ENCODE assay signal across 24 cellular contexts in genomic region chr4:152659806-152660205, GRCh38. TPM values are rescaled to one million over a fixed set of nuclear protein-coding genes. Genes with fewer than 3 reads are reported as not detected.
A peak's percentile ranks its signal among the peaks of the same experiment; 100 is the strongest.
DNase-seq lines count a peak whose midpoint lies in the region; ATAC-seq and TF ChIP-seq lines count a peak whose summit lies in the region.
"Had no signal": no experiment of that assay in that cellular context is flagged by ENCODE, and none has a peak within 500 bp of the region (broad histone marks: within the 10 kb centered on the region; RNA-seq: fewer than 3 reads in every experiment).

No MANE protein-coding gene starts in this region.

- H3K9me2 ChIP-seq in OCI-LY1 (ENCODE audit: low read depth, low read length), result no peaks in the 10 kb centered on the region

- H3K4me3 Mint-ChIP-seq in activated T-helper 2 cell treated with anti-CD3 and anti-CD28 coated beads, Interferon-gamma antibody, Interleukin-2, Interleukin-4, amounts not matched to agents 10 μg/mL and 5 μg/mL and 100 μg/mL, durations not matched to agents 14 hours and 24 hours and 36 hours (ENCODE audit: low read depth), result no peak overlapping the region
- H3K4me3 Mint-ChIP-seq: activated naive CD4-positive, alpha-beta T cell treated with anti-CD3 and anti-CD28 coated beads, Interleukin-2, amount 50 U/mL, for 24 hours had no signal

- H3K27me3 Mint-ChIP-seq in activated T-helper 2 cell treated with anti-CD3 and anti-CD28 coated beads, Interferon-gamma antibody, Interleukin-2, Interleukin-4, amounts not matched to agents 10 μg/mL and 5 μg/mL and 100 μg/mL, durations not matched to agents 14 hours and 24 hours and 36 hours (ENCODE audit: low read depth), result no peaks in the 10 kb centered on the region
- H3K27me3 Mint-ChIP-seq: activated naive CD4-positive, alpha-beta T cell treated with anti-CD3 and anti-CD28 coated beads, Interleukin-2, amount 50 U/mL, for 24 hours; naive thymus-derived CD4-positive, alpha-beta T cell had no signal

- DNase-seq in GM12865 (ENCODE audit: low read depth) (peak; percentile 66), Kasumi-1 (lab: John Stamatoyannopoulos, UW) (no peak), osteoblast (ENCODE audit: insufficient read length, low spot score, missing footprints) (no peak), GM19240 (ENCODE audit: insufficient read length, low spot score) (no peak)
- no peak for DNase-seq in activated T-helper 2 cell treated with anti-CD3 and anti-CD28 coated beads, Interferon-gamma antibody, Interleukin-2, Interleukin-4, amounts not matched to agents 10 μg/mL and 5 μg/mL and 100 μg/mL, durations not matched to agents 14 hours and 24 hours and 36 hours (ENCODE audit: low spot score)
- DNase-seq: activated CD4-positive, alpha-beta T cell treated with anti-CD3 and anti-CD28 coated beads, Interleukin-2, amount 50 U/mL, for 48 hours; activated CD8-positive, alpha-beta memory T cell treated with anti-CD3 and anti-CD28 coated beads, Interleukin-2, amount 50 U/mL, for 48 hours; amygdala; BE2C; H7; left lung; naive thymus-derived CD4-positive, alpha-beta T cell; NCI-H1105 treated with DMSO at 0.1 percent for 48 hours; NCI-H2029; NCI-H345; nucleus accumbens; psoas muscle; SJCRH30; tibial artery had no signal

- H3K4me3 ChIP-seq in GM12865 (ENCODE audit: low read depth, low read length) (no peak overlapping the region), OCI-LY1 (ENCODE audit: low read depth, low read length, poor library complexity, severe bottlenecking) (peak overlapping the region; percentile 39), neutrophil (ENCODE audit: low read depth in 1 of 2, low read length in 1 of 2) (no peak overlapping the region), osteoblast (ENCODE audit: insufficient read depth, low read length) (no peak overlapping the region)
- H3K4me3 ChIP-seq: left lung, psoas muscle, SJCRH30, tibial artery had no signal

- no peak overlapping the region for H3K27ac Mint-ChIP-seq in activated T-helper 2 cell treated with anti-CD3 and anti-CD28 coated beads, Interferon-gamma antibody, Interleukin-2, Interleukin-4, amounts not matched to agents 10 μg/mL and 5 μg/mL and 100 μg/mL, durations not matched to agents 14 hours and 24 hours and 36 hours
- H3K27ac Mint-ChIP-seq: activated naive CD4-positive, alpha-beta T cell treated with anti-CD3 and anti-CD28 coated beads, Interleukin-2, amount 50 U/mL, for 24 hours had no signal

- peaks cover 34% of the 10 kb centered on the region for H3K4me1 Mint-ChIP-seq in activated T-helper 2 cell treated with anti-CD3 and anti-CD28 coated beads, Interferon-gamma antibody, Interleukin-2, Interleukin-4, amounts not matched to agents 10 μg/mL and 5 μg/mL and 100 μg/mL, durations not matched to agents 14 hours and 24 hours and 36 hours (ENCODE audit: low read depth)

- H3F3A ChIP-seq in OCI-LY1 (ENCODE audit: insufficient read depth, low read length), result peaks cover 11% of the 10 kb centered on the region; the same call in 1 of the 2 replicates

- H3K4me1 ChIP-seq in OCI-LY1 (ENCODE audit: insufficient read depth, low read length, severe bottlenecking), result peaks cover 55% of the 10 kb centered on the region
- peaks cover 64 to 92% of the 10 kb centered on the region in 2 experiments for H3K4me1 ChIP-seq in neutrophil (ENCODE audit: control insufficient read depth in 1 of 2, insufficient read depth in 1 of 2, low read depth in 1 of 2, low read length in 1 of 2)
- no peaks in the 10 kb centered on the region for H3K4me1 ChIP-seq in osteoblast (ENCODE audit: insufficient read depth, low read length)
- H3K4me1 ChIP-seq: BE2C, psoas muscle, SJCRH30, tibial artery had no signal

- H3K9ac ChIP-seq in OCI-LY1 (ENCODE audit: low read length), result peak overlapping the region; percentile 48; the same call in 1 of the 2 replicates

- intact Hi-C loops in activated T-helper 2 cell treated with anti-CD3 and anti-CD28 coated beads, Interferon-gamma antibody, Interleukin-2, Interleukin-4, amounts not matched to agents 10 μg/mL and 5 μg/mL and 100 μg/mL, durations not matched to agents 14 hours and 24 hours and 36 hours (cut with micrococcal nuclease), result no loop called here

- H3K4me2 ChIP-seq in OCI-LY1 (ENCODE audit: low read length) (peak overlapping the region; percentile 67), osteoblast (ENCODE audit: insufficient read depth, low read length) (no peak overlapping the region)

- peak; percentile 41 for ATAC-seq in HG02885 (IDR thresholded peaks at IDR 0.05; ENCODE audit: poor library complexity, unreplicated experiment)
- ATAC-seq: activated CD4-positive, CD25-positive, alpha-beta regulatory T cell treated with anti-CD3 and anti-CD28 coated beads, Interleukin-2, amount 50 U/mL, for 24 hours; left lung; naive thymus-derived CD4-positive, alpha-beta T cell; psoas muscle had no signal

- H3K27ac ChIP-seq in OCI-LY1 (ENCODE audit: low read depth, low read length, poor library complexity, severe bottlenecking) (peak overlapping the region; percentile 97), neutrophil (peak overlapping the region; percentile 97), osteoblast (ENCODE audit: low read depth, low read length) (no peak overlapping the region)
- H3K27ac ChIP-seq: left lung, psoas muscle, SJCRH30, tibial artery had no signal

- no peaks in the 10 kb centered on the region for H3K27me3 ChIP-seq in OCI-LY1 (ENCODE audit: insufficient read depth, low read length)
- H3K27me3 ChIP-seq in neutrophil, result no peaks in the 10 kb centered on the region
- no peaks in the 10 kb centered on the region for H3K27me3 ChIP-seq in osteoblast (ENCODE audit: insufficient read depth, low read length)
- H3K27me3 ChIP-seq: BE2C, left lung, SJCRH30 had no signal

- H3K9me3 Mint-ChIP-seq in activated T-helper 2 cell treated with anti-CD3 and anti-CD28 coated beads, Interferon-gamma antibody, Interleukin-2, Interleukin-4, amounts not matched to agents 10 μg/mL and 5 μg/mL and 100 μg/mL, durations not matched to agents 14 hours and 24 hours and 36 hours, result peaks cover 39% of the 10 kb centered on the region

- peaks cover 67% of the 10 kb centered on the region for H3K36me3 Mint-ChIP-seq in activated T-helper 2 cell treated with anti-CD3 and anti-CD28 coated beads, Interferon-gamma antibody, Interleukin-2, Interleukin-4, amounts not matched to agents 10 μg/mL and 5 μg/mL and 100 μg/mL, durations not matched to agents 14 hours and 24 hours and 36 hours (ENCODE audit: low read depth)

- H4K20me1 ChIP-seq in OCI-LY1 (ENCODE audit: insufficient read depth, low read length) (no peaks in the 10 kb centered on the region), osteoblast (ENCODE audit: insufficient read depth, low read length) (no peaks in the 10 kb centered on the region)

- peaks cover 18% of the 10 kb centered on the region for H3K9me3 ChIP-seq in OCI-LY1 (ENCODE audit: low read length)
- no peaks in the 10 kb centered on the region for H3K9me3 ChIP-seq in neutrophil
- H3K9me3 ChIP-seq in osteoblast (ENCODE audit: low read depth, low read length), result peaks cover 3% of the 10 kb centered on the region
- H3K9me3 ChIP-seq: BE2C, SJCRH30 had no signal

- H2AFZ ChIP-seq in OCI-LY1 (ENCODE audit: low read length) (no peak overlapping the region; the same call in 1 of the 2 replicates), osteoblast (ENCODE audit: low read length) (no peak overlapping the region)

- TF ChIP-seq CTCF in GM12865 (IDR thresholded peaks at IDR 0.05; ENCODE audit: insufficient read depth, low read depth, low read length, missing control alignments) (no peak), OCI-LY1 (IDR thresholded peaks at IDR 0.05; ENCODE audit: low read length) (no peak), neutrophil (IDR thresholded peaks at IDR 0.05) (no peak), osteoblast (IDR thresholded peaks at IDR 0.05; ENCODE audit: extremely low read depth, low read depth, low read length) (no peak)

- H3K79me2 ChIP-seq in OCI-LY1 (ENCODE audit: insufficient read depth, low read length) (no peaks in the 10 kb centered on the region), osteoblast (ENCODE audit: insufficient read depth, low read length) (no peaks in the 10 kb centered on the region)

- H3K36me3 ChIP-seq in OCI-LY1 (ENCODE audit: insufficient read depth, low read length), result peaks cover 3% of the 10 kb centered on the region; the same call in 1 of the 2 replicates
- H3K36me3 ChIP-seq in neutrophil, result peaks cover 19% of the 10 kb centered on the region
- no peaks in the 10 kb centered on the region for H3K36me3 ChIP-seq in osteoblast (ENCODE audit: insufficient read depth, low read length)
- H3K36me3 ChIP-seq: BE2C, left lung, SJCRH30, tibial artery had no signal

RNA-seq across cellular contexts. Expression of gene TMEM154, which starts 20.0 kb away (rescaled TPM):
- total RNA-seq in activated T-helper 2 cell treated with anti-CD3 and anti-CD28 coated beads, Interferon-gamma antibody, Interleukin-2, Interleukin-4, amounts not matched to agents 10 μg/mL and 5 μg/mL and 100 μg/mL, durations not matched to agents 14 hours and 24 hours and 36 hours, result 10.3 and 12.1 TPM in 2 replicates
- 1.8 and 2.9 TPM in 2 replicates for total RNA-seq in osteoblast
